20 cellular contexts compared by ENCODE assay signal in genomic region chr17:62017912-62018311, GRCh38. TPM values are rescaled to one million over a fixed set of nuclear protein-coding genes. Genes with fewer than 3 reads are reported as not detected.
A peak's percentile ranks its signal among the peaks of the same experiment; 100 is the strongest.
DNase-seq lines count a peak whose midpoint lies in the region; ATAC-seq and TF ChIP-seq lines count a peak whose summit lies in the region.
"Had no signal": no experiment of that assay in that cellular context is flagged by ENCODE, and none has a peak within 500 bp of the region (broad histone marks: within the 10 kb centered on the region; RNA-seq: fewer than 3 reads in every experiment).

No MANE protein-coding gene starts in this region.

- H3K9me3 Mint-ChIP-seq in CD8-positive, alpha-beta T cell, result no peaks in the 10 kb centered on the region
- H3K9me3 Mint-ChIP-seq: activated CD8-positive, alpha-beta T cell treated with anti-CD3 and anti-CD28 coated beads for 36 hours had no signal

- H3K36me3 ChIP-seq in CD8-positive, alpha-beta T cell (ENCODE audit: insufficient read depth, low read length), result peaks cover 5% of the 10 kb centered on the region
- H3K36me3 ChIP-seq in stomach, result peaks cover 7 to 74% (median 67%) of the 10 kb centered on the region in 4 donors

- ATAC-seq in CD8-positive, alpha-beta T cell, result no peak
- ATAC-seq: activated CD4-positive, CD25-positive, alpha-beta regulatory T cell treated with anti-CD3 and anti-CD28 coated beads, Interleukin-2, amount 50 U/mL, for 24 hours; activated CD8-positive, alpha-beta T cell treated with anti-CD3 and anti-CD28 coated beads for 36 hours; heart right ventricle; left ventricle myocardium superior; sciatic nerve had no signal

- H3K4me1 Mint-ChIP-seq in CD8-positive, alpha-beta T cell (ENCODE audit: low read depth), result peaks cover 6% of the 10 kb centered on the region

- peak overlapping the region; percentile 46 for H3K27ac Mint-ChIP-seq in CD8-positive, alpha-beta T cell
- H3K27ac Mint-ChIP-seq: activated CD8-positive, alpha-beta T cell treated with anti-CD3 and anti-CD28 coated beads for 36 hours had no signal

- TF ChIP-seq CTCF in CD8-positive, alpha-beta T cell (IDR thresholded peaks at IDR 0.05), result no peak
- TF ChIP-seq CTCF in cardiac fibroblast (IDR thresholded peaks at IDR 0.05; ENCODE audit: low read depth, low read length) (no peak), stomach (IDR thresholded peaks at IDR 0.05) (no peak)

- H3K27me3 Mint-ChIP-seq in CD8-positive, alpha-beta T cell (ENCODE audit: low read depth), result no peaks in the 10 kb centered on the region
- H3K27me3 Mint-ChIP-seq: activated CD8-positive, alpha-beta T cell treated with anti-CD3 and anti-CD28 coated beads for 36 hours had no signal

- no peak for TF ChIP-seq POLR2A in stomach (IDR thresholded peaks at IDR 0.05)

- POLR2A ChIA-PET in CD8-positive, alpha-beta T cell (lab: Charles Lee), result interaction anchor here (0.7 kb wide), 1 partner anchor 1418 kb away, joined by 3 read pairs; no protein-coding TSS in a partner anchor

- no peak overlapping the region for H3K4me3 ChIP-seq in CD8-positive, alpha-beta T cell (ENCODE audit: low read depth, low read length)
- H3K4me3 ChIP-seq in cardiac fibroblast (replicated peaks in 1 of 2; ENCODE audit: low read depth in 2 of 2, low read length in 2 of 2) (no peak overlapping the region), stomach (no peak overlapping the region)
- H3K4me3 ChIP-seq: HAP-1, heart right ventricle had no signal

- no peak overlapping the region for H3K4me3 Mint-ChIP-seq in CD8-positive, alpha-beta T cell
- H3K4me3 Mint-ChIP-seq: activated CD8-positive, alpha-beta T cell treated with anti-CD3 and anti-CD28 coated beads for 36 hours had no signal

- H3K27me3 ChIP-seq in CD8-positive, alpha-beta T cell (ENCODE audit: insufficient read depth, low read length), result no peaks in the 10 kb centered on the region
- no peaks in the 10 kb centered on the region for H3K27me3 ChIP-seq in stomach
- H3K27me3 ChIP-seq: heart right ventricle had no signal

- no peak for TF ChIP-seq EP300 in stomach (IDR thresholded peaks at IDR 0.05)

- peaks cover 51% of the 10 kb centered on the region for H3K36me3 Mint-ChIP-seq in CD8-positive, alpha-beta T cell

- no peaks in the 10 kb centered on the region for H3K9me3 ChIP-seq in CD8-positive, alpha-beta T cell (ENCODE audit: low read length)
- no peaks in the 10 kb centered on the region for H3K9me3 ChIP-seq in stomach
- H3K9me3 ChIP-seq: HAP-1 had no signal

- H3K27ac ChIP-seq in CD8-positive, alpha-beta T cell (ENCODE audit: low read depth, low read length), result no peak overlapping the region
- no peak overlapping the region for H3K27ac ChIP-seq in stomach
- H3K27ac ChIP-seq: heart right ventricle had no signal

- CTCF ChIA-PET in CD8-positive, alpha-beta T cell (lab: Charles Lee), result no interaction called here

- DNase-seq in CD8-positive, alpha-beta T cell, result no peak
- DNase-seq in LHCN-M2 (ENCODE audit: low read depth) (peak; percentile 26), cardiac fibroblast (ENCODE audit: low read depth in 2 of 2) (peak; percentile 6 to 67), iris pigment epithelial cell (ENCODE audit: low read depth) (peak; percentile 42), epidermal melanocyte (ENCODE audit: insufficient read length, low spot score) (no peak), NCI-H146 treated with DMSO at 0.1 percent for 48 hours (lab: John Stamatoyannopoulos, UW; ENCODE audit: unreplicated experiment) (no peak), NK-92 (lab: John Stamatoyannopoulos, UW; ENCODE audit: unreplicated experiment) (no peak), stomach (no peak)
- DNase-seq: activated CD8-positive, alpha-beta T cell treated with anti-CD3 and anti-CD28 coated beads for 36 hours; activated T-cell treated with anti-CD3 and anti-CD28 coated beads for 4 hours; amniotic stem cell; effector CD8-positive, alpha-beta T cell; heart right ventricle; left ventricle myocardium superior; MM.1S; NCI-H1436 treated with DMSO at 0.1 percent for 48 hours; NCI-H526 treated with DMSO at 0.1 percent for 48 hours had no signal

- no peaks in the 10 kb centered on the region for H3K4me1 ChIP-seq in CD8-positive, alpha-beta T cell (ENCODE audit: insufficient read depth, low read length)
- H3K4me1 ChIP-seq in stomach, result peaks cover 0 to 9% (median 3%) of the 10 kb centered on the region in 4 donors
- H3K4me1 ChIP-seq: HAP-1 had no signal

- intact Hi-C loops in CD8-positive, alpha-beta T cell (cut with DNase I, micrococcal nuclease), result loop anchor here in 1 of 2 experiments (10.0 kb wide), 1 partner anchor 47 kb away; the partner anchor contains the start of gene MED13
- intact Hi-C loops in stomach (cut with DNase I; ENCODE audit: low total_unique reads), result no loop called here

RNA-seq across cellular contexts. Expression of gene MED13, which starts 47.2 kb away (rescaled TPM):
- total RNA-seq in CD8-positive, alpha-beta T cell, result 10 to 100 TPM; 85.3 to 85.9 TPM
- total RNA-seq in LHCN-M2 (2014; rRNA removed), result 19.9 and 30.0 TPM in 2 replicates
- polyA plus RNA-seq in LHCN-M2 (2012), result 5.5 TPM
- total RNA-seq in stomach, result 100 to 1,000 TPM in 3 of 5 donors, 10 to 100 TPM in 2; 32.1 to 193 (median 108) TPM
- polyA plus RNA-seq in stomach, result 1 to 10 TPM; 4.9 to 6.3 (median 6.2) TPM

Comparison
In these comparisons a context has a peak if more than half of its experiments do, and no peak if none do; other contexts are left out.
1. DNase-seq: peak in LHCN-M2 (single experiment), cardiac fibroblast (2 of 2) and iris pigment epithelial cell (single experiment); none in CD8-positive, alpha-beta T cell (0 of 7), epidermal melanocyte (single experiment), NCI-H146 treated with DMSO at 0.1 percent for 48 hours (single experiment), NK-92 (single experiment) and stomach (single experiment).